Comparison of ENCODE assay signal across 8 cellular contexts in the genomic region with DNA sequence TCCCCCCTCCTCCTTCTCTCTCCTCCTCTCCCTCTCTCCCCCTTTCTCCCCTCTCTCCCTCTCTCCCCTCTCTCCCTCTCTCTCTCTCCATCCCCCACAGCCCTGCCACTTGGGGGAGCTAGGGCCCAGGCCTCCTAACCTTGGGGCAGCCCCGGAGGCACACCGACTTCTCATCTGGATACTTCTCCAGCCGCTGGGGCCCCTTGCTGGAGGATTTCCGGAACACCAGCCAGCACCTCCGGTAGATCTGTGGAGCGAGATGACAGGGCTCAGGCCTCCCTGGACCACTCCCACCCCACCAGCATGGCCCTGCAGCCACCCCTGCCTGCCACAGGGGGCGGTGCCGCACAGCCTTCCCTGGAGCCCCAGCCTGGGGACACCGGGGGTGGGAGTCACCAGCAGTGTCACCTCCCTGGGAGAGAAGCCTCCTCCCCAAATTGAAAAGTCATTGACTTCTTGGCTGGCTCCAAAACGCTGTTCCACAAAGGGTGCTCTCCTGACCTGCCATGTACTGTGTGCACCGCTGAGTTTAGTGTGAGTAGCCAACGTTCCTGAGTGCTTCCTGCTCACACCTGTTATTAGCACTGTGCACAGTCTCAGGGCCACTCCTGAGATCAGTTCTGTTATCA. TPM values are rescaled to one million over a fixed set of nuclear protein-coding genes. Genes with fewer than 3 reads are reported as not detected.
A peak's percentile ranks its signal among the peaks of the same experiment; 100 is the strongest.
DNase-seq lines count a peak whose midpoint lies in the region; ATAC-seq, FAIRE-seq and TF ChIP-seq lines count a peak whose summit lies in the region.

No MANE protein-coding gene starts in this region.

- BruUV-seq in endothelial cell of umbilical vein (replicated peaks; lab: Mats Ljungman, UMichigan) = no TSS peak

- POLR2A ChIA-PET in endothelial cell of umbilical vein (lab: Charles Lee) = interaction anchor here (0.6 to 0.7 kb wide), 2 partner anchors 8 to 564 kb away, joined by 3 to 8 read pairs; no protein-coding TSS in a partner anchor

- H3K4me1 ChIP-seq in endothelial cell of umbilical vein (ENCODE audit: control insufficient read depth, extremely low read depth, insufficient read depth, low read length) = peaks cover 28% of the 10 kb centered on the region
- H3K4me1 ChIP-seq in neuronal stem cell (ENCODE audit: control insufficient read depth in 2 of 2, insufficient read depth in 1 of 2, low read depth in 1 of 2, low read length in 2 of 2) = peaks cover 33 to 35% of the 10 kb centered on the region in 2 donors
- peaks cover 0 to 9% of the 10 kb centered on the region in 2 donors for H3K4me1 ChIP-seq in uterus

- peaks cover 15% of the 10 kb centered on the region for H3K79me2 ChIP-seq in endothelial cell of umbilical vein (ENCODE audit: control insufficient read depth, insufficient read depth, low read length)

- H3K27ac ChIP-seq in endothelial cell of umbilical vein (ENCODE audit: insufficient read depth, low read depth, low read length) (no peak overlapping the region), neuronal stem cell (replicated peaks; ENCODE audit: low read length) (peak overlapping the region; percentile 3), uterus (peak overlapping the region in 1 of 2 donors; percentile 11)

- H3K9me3 ChIP-seq in endothelial cell of umbilical vein (replicated peaks; ENCODE audit: control insufficient read depth, insufficient read depth, low read length) (no peaks in the 10 kb centered on the region), neuronal stem cell (replicated peaks in 1 of 2; ENCODE audit: control insufficient read depth in 2 of 2, insufficient read depth in 1 of 2, low read depth in 1 of 2, low read length in 2 of 2) (no peaks in the 10 kb centered on the region), uterus (no peaks in the 10 kb centered on the region)

- dilution Hi-C loops in endothelial cell of umbilical vein (cut with MboI; ENCODE audit: extremely low pct_ligation_motif_present, low sequenced_read_pairs) = no loop called here

- ATAC-seq in GM18498 (IDR thresholded peaks at IDR 0.05; ENCODE audit: unreplicated experiment) (peak; percentile 86), HG02571 (IDR thresholded peaks at IDR 0.05; ENCODE audit: unreplicated experiment) (peak; percentile 74)

- H2AK5ac ChIP-seq in neuronal stem cell (ENCODE audit: low read depth, low read length) = no peak overlapping the region

- peak overlapping the region; percentile 62 for H2BK5ac ChIP-seq in neuronal stem cell (ENCODE audit: low read length)

- peak; percentile 90 for FAIRE-seq in endothelial cell of umbilical vein (lab: Jason Lieb, UNC)

- no peak overlapping the region for H2BK12ac ChIP-seq in neuronal stem cell (ENCODE audit: low read length)

- no peak overlapping the region for H2BK15ac ChIP-seq in neuronal stem cell (ENCODE audit: low read length)

- intact Hi-C loops in endothelial cell of umbilical vein (cut with micrococcal nuclease) (loop anchor here (1.0 to 10.0 kb wide), 2 partner anchors 43 to 169 kb away; no protein-coding TSS in a partner anchor), uterus (cut with DNase I; ENCODE audit: low total_unique reads) (no loop called here)

- no peak overlapping the region for H3K4me2 ChIP-seq in endothelial cell of umbilical vein (ENCODE audit: insufficient read depth, low read length)
- H3K4me2 ChIP-seq in neuronal stem cell (ENCODE audit: insufficient read depth, low read length, poor library complexity, severe bottlenecking) = no peak overlapping the region

- no peak overlapping the region for H3K4me3 ChIP-seq in endothelial cell of umbilical vein (replicated peaks in 1 of 3; ENCODE audit: insufficient read depth in 1 of 3, low read depth in 1 of 3, low read length in 3 of 3)
- no peak overlapping the region for H3K4me3 ChIP-seq in neuronal stem cell (ENCODE audit: low read length in 2 of 2)
- no peak overlapping the region for H3K4me3 ChIP-seq in uterus

- H3K36me3 ChIP-seq in endothelial cell of umbilical vein (ENCODE audit: control insufficient read depth in 2 of 2, extremely low read depth in 1 of 2, insufficient read depth in 2 of 2, low read length in 2 of 2) (peaks cover 0 to 29% of the 10 kb centered on the region in 2 experiments), neuronal stem cell (replicated peaks in 1 of 2; ENCODE audit: control insufficient read depth in 2 of 2, insufficient read depth in 2 of 2, low read length in 2 of 2) (peaks cover 27 to 32% of the 10 kb centered on the region in 2 donors), uterus (no peaks in the 10 kb centered on the region)

- peaks cover 4% of the 10 kb centered on the region for H3K79me1 ChIP-seq in neuronal stem cell (ENCODE audit: low read depth, low read length)

- H4K91ac ChIP-seq in neuronal stem cell (ENCODE audit: low read depth, low read length, poor library complexity) = no peak overlapping the region

- peak overlapping the region; percentile 6 for H3K18ac ChIP-seq in neuronal stem cell (ENCODE audit: low read length)

- no peak overlapping the region for H4K8ac ChIP-seq in neuronal stem cell (ENCODE audit: low read depth, low read length)

- peak; percentile 21 for DNase-seq in NCI-H1092 treated with DMSO at 0.1 percent for 48 hours (lab: John Stamatoyannopoulos, UW)
- DNase-seq in activated CD4-positive, alpha-beta T cell treated with anti-CD3 and anti-CD28 coated beads, Interleukin-2, amount 50 U/mL, for 48 hours = peak; percentile 73 to 82
- peak; percentile 56 for DNase-seq in endothelial cell of umbilical vein (ENCODE audit: low read depth, low spot score)
- DNase-seq in neuronal stem cell (ENCODE audit: low spot score) = no peak
- no peak for DNase-seq in superior temporal gyrus (ENCODE audit: extremely low spot score)
- no peak for DNase-seq in uterus

- CTCF ChIA-PET in endothelial cell of umbilical vein (lab: Charles Lee) = interaction anchor here (0.6 to 4.8 kb wide), 7 partner anchors 12 to 122 kb away, joined by 3 to 25 read pairs (median 4); partner anchors contain the start of genes CCDC102A, CIAPIN1 and POLR2C

- no peaks in the 10 kb centered on the region for H3K9me1 ChIP-seq in endothelial cell of umbilical vein (replicated peaks; ENCODE audit: control insufficient read depth, extremely low read depth, insufficient read depth, low read length)

- TF ChIP-seq POLR2A in endothelial cell of umbilical vein (IDR thresholded peaks at IDR 0.05; ENCODE audit: low read depth, low read length) = no peak
- no peak for TF ChIP-seq POLR2A in uterus (IDR thresholded peaks at IDR 0.05)

- H2BK120ac ChIP-seq in neuronal stem cell (ENCODE audit: low read depth, low read length) = no peak overlapping the region

- no CpG with 5 or more reads among the region's 12 CpGs for WGBS in neuronal stem cell (ENCODE audit: extremely low coverage in 2 of 2, insufficient read length in 2 of 2, insufficient replicate concordance in 1 of 2), 2 donors

- no peak overlapping the region for H3K23ac ChIP-seq in neuronal stem cell (ENCODE audit: low read depth, low read length, poor library complexity)

- H3K4ac ChIP-seq in neuronal stem cell (ENCODE audit: low read length) = no peak overlapping the region

- H4K20me1 ChIP-seq in endothelial cell of umbilical vein (replicated peaks; ENCODE audit: control insufficient read depth, extremely low read depth, insufficient read depth, low read length) = no peaks in the 10 kb centered on the region

- H3K9ac ChIP-seq in endothelial cell of umbilical vein (replicated peaks; ENCODE audit: extremely low read depth, insufficient read depth, low read length) (no peak overlapping the region), neuronal stem cell (ENCODE audit: low read depth, low read length, poor library complexity) (no peak overlapping the region)

- peak; percentile 79 to 84 for TF ChIP-seq CTCF in endothelial cell of umbilical vein (IDR thresholded peaks at IDR 0.05; ENCODE audit: extremely low read depth in 1 of 2, insufficient read depth in 1 of 2, low read depth in 1 of 2, low read length in 2 of 2)
- peak in 2 of 4 experiments; percentile 32 to 44 for TF ChIP-seq CTCF in uterus (IDR thresholded peaks at IDR 0.05)

- no peaks in the 10 kb centered on the region for H3K27me3 ChIP-seq in endothelial cell of umbilical vein (ENCODE audit: control insufficient read depth in 2 of 2, insufficient read depth in 2 of 2, low read length in 2 of 2)
- no peaks in the 10 kb centered on the region for H3K27me3 ChIP-seq in neuronal stem cell (ENCODE audit: control insufficient read depth in 3 of 3, insufficient read depth in 3 of 3, low read depth in 1 of 3, low read length in 3 of 3)
- H3K27me3 ChIP-seq in uterus = no peaks in the 10 kb centered on the region

- no peak overlapping the region for H3K14ac ChIP-seq in neuronal stem cell (ENCODE audit: low read length)

- H2AFZ ChIP-seq in endothelial cell of umbilical vein (ENCODE audit: low read depth, low read length) (no peak overlapping the region), neuronal stem cell (ENCODE audit: low read length) (peak overlapping the region; percentile 57)

RNA-seq across cellular contexts. Expression of gene DOK4, which starts 10.5 kb away (rescaled TPM):
- total RNA-seq in endothelial cell of umbilical vein (22.3 and 24.4 TPM in 2 replicates), uterus (10 to 100 TPM in 3 of 4 donors, 1 to 10 TPM in 1; 1.8 to 31.6 (median 24.5) TPM)
- 22.5 and 23.4 TPM in 2 replicates for polyA plus RNA-seq in endothelial cell of umbilical vein
- 21.2 and 23.3 TPM in 2 replicates for polyA plus RNA-seq in endothelial cell of umbilical vein (2011; cell fraction: cytosol; rRNA removed)
- polyA plus RNA-seq in endothelial cell of umbilical vein (2011; cell fraction: nucleus; rRNA removed) = 40.5 and 44.7 TPM in 2 replicates
- 16.6 and 20.1 TPM in 2 replicates for polyA plus RNA-seq in endothelial cell of umbilical vein (2012)
- 18.0 and 23.8 TPM in 2 replicates for polyA minus RNA-seq in endothelial cell of umbilical vein
- polyA minus RNA-seq in endothelial cell of umbilical vein (2011; cell fraction: cytosol; rRNA and poly(A)+ RNA removed) = 17.8 TPM
- 5.4 and 6.0 TPM in 2 replicates for polyA minus RNA-seq in endothelial cell of umbilical vein (2011; cell fraction: nucleus; rRNA and poly(A)+ RNA removed)
- polyA plus RNA-seq in neuronal stem cell (2013, experiment 1 of 2) = 17.3 TPM
- 15.7 TPM for polyA plus RNA-seq in neuronal stem cell (2013, experiment 2 of 2)

RNA-seq across cellular contexts. Expression of gene POLR2C, which starts 13.3 kb away (rescaled TPM):
- total RNA-seq in endothelial cell of umbilical vein = 60.2 and 65.2 TPM in 2 replicates
- polyA plus RNA-seq in endothelial cell of umbilical vein = 115 and 129 TPM in 2 replicates
- 118 and 127 TPM in 2 replicates for polyA plus RNA-seq in endothelial cell of umbilical vein (2011; cell fraction: cytosol; rRNA removed)
- 92.4 and 111 TPM in 2 replicates for polyA plus RNA-seq in endothelial cell of umbilical vein (2011; cell fraction: nucleus; rRNA removed)
- 61.1 and 68.3 TPM in 2 replicates for polyA plus RNA-seq in endothelial cell of umbilical vein (2012)
- polyA minus RNA-seq in endothelial cell of umbilical vein = 224 and 248 TPM in 2 replicates
- polyA minus RNA-seq in endothelial cell of umbilical vein (2011; cell fraction: cytosol; rRNA and poly(A)+ RNA removed) = 122 TPM
- polyA minus RNA-seq in endothelial cell of umbilical vein (2011; cell fraction: nucleus; rRNA and poly(A)+ RNA removed) = 58.3 and 59.0 TPM in 2 replicates
- polyA plus RNA-seq in neuronal stem cell (2013, experiment 1 of 2) = 50.6 TPM
- polyA plus RNA-seq in neuronal stem cell (2013, experiment 2 of 2) = 49.2 TPM
- total RNA-seq in uterus = 100 to 1,000 TPM in 2 of 4 donors, 10 to 100 TPM in 2; 64.3 to 460 (median 104) TPM

RNA-seq across cellular contexts. Expression of gene COQ9, which starts 28.5 kb away (rescaled TPM):
- 42.1 and 42.5 TPM in 2 replicates for total RNA-seq in endothelial cell of umbilical vein
- 78.3 and 83.6 TPM in 2 replicates for polyA plus RNA-seq in endothelial cell of umbilical vein
- polyA plus RNA-seq in endothelial cell of umbilical vein (2011; cell fraction: cytosol; rRNA removed) = 77.5 and 80.1 TPM in 2 replicates
- polyA plus RNA-seq in endothelial cell of umbilical vein (2011; cell fraction: nucleus; rRNA removed) = 130 and 136 TPM in 2 replicates
- polyA plus RNA-seq in endothelial cell of umbilical vein (2012) = 45.1 and 49.5 TPM in 2 replicates
- polyA minus RNA-seq in endothelial cell of umbilical vein = 65.5 and 67.5 TPM in 2 replicates
- polyA minus RNA-seq in endothelial cell of umbilical vein (2011; cell fraction: cytosol; rRNA and poly(A)+ RNA removed) = 50.9 TPM
- 27.8 and 29.9 TPM in 2 replicates for polyA minus RNA-seq in endothelial cell of umbilical vein (2011; cell fraction: nucleus; rRNA and poly(A)+ RNA removed)
- polyA plus RNA-seq in neuronal stem cell (2013, experiment 1 of 2) = 14.7 TPM
- 14.9 TPM for polyA plus RNA-seq in neuronal stem cell (2013, experiment 2 of 2)
- 10 to 100 TPM; 11.5 to 39.1 (median 23.6) TPM for total RNA-seq in uterus

RNA-seq across cellular contexts. Expression of gene CIAPIN1, which starts 28.6 kb away (rescaled TPM):
- total RNA-seq in endothelial cell of umbilical vein (70.9 and 77.9 TPM in 2 replicates), uterus (10 to 100 TPM in 3 of 4 donors, 1 to 10 TPM in 1; 9.7 to 49.0 (median 26.7) TPM)
- 70.7 and 74.6 TPM in 2 replicates for polyA plus RNA-seq in endothelial cell of umbilical vein
- 75.4 and 79.5 TPM in 2 replicates for polyA plus RNA-seq in endothelial cell of umbilical vein (2011; cell fraction: cytosol; rRNA removed)
- 58.5 and 59.3 TPM in 2 replicates for polyA plus RNA-seq in endothelial cell of umbilical vein (2011; cell fraction: nucleus; rRNA removed)
- 68.9 and 85.7 TPM in 2 replicates for polyA plus RNA-seq in endothelial cell of umbilical vein (2012)
- polyA minus RNA-seq in endothelial cell of umbilical vein = 54.0 and 60.6 TPM in 2 replicates
- polyA minus RNA-seq in endothelial cell of umbilical vein (2011; cell fraction: cytosol; rRNA and poly(A)+ RNA removed) = 24.8 TPM
- 19.1 and 34.2 TPM in 2 replicates for polyA minus RNA-seq in endothelial cell of umbilical vein (2011; cell fraction: nucleus; rRNA and poly(A)+ RNA removed)
- 48.4 TPM for polyA plus RNA-seq in neuronal stem cell (2013, experiment 1 of 2)
- 48.9 TPM for polyA plus RNA-seq in neuronal stem cell (2013, experiment 2 of 2)

Comparison
In these comparisons a context has a peak if more than half of its experiments do, and no peak if none do; other contexts are left out.
1. DNase-seq: peak in NCI-H1092 treated with DMSO at 0.1 percent for 48 hours (single experiment), activated CD4-positive, alpha-beta T cell treated with anti-CD3 and anti-CD28 coated beads, Interleukin-2, amount 50 U/mL, for 48 hours (2 of 2) and endothelial cell of umbilical vein (single experiment); none in neuronal stem cell (single experiment), superior temporal gyrus (single experiment) and uterus (0 of 2).